ENCODE assay signal across 35 cellular contexts in genomic region chr6:14102330-14102729, GRCh38.
"Had no signal": no experiment of that assay in that cellular context is flagged by ENCODE, and none has a peak within 500 bp of the region (broad histone marks: within the 10 kb centered on the region; RNA-seq: fewer than 3 reads in every experiment).

No MANE protein-coding gene starts in this region.

- H3K9me3 Mint-ChIP-seq: activated naive CD4-positive, alpha-beta T cell treated with anti-CD3 and anti-CD28 coated beads, Interleukin-2, amount 50 U/mL, for 24 hours; central memory CD8-positive, alpha-beta T cell; effector memory CD8-positive, alpha-beta T cell had no signal

- ATAC-seq: activated CD4-positive, alpha-beta T cell treated with anti-CD3 and anti-CD28 coated beads for 36 hours; activated CD8-positive, alpha-beta T cell treated with anti-CD3 and anti-CD28 coated beads, Interleukin-2, amount 10 ng/mL, durations not matched to agents 7 days and 5 days; activated naive CD8-positive, alpha-beta T cell treated with anti-CD3 and anti-CD28 coated beads, Interleukin-2, amount 50 U/mL, for 24 hours; activated T-cell treated with anti-CD3 and anti-CD28 coated beads, Interleukin-2, amount 50 U/mL, for 4 hours; activated T-helper 17 cell treated with anti-CD3 and anti-CD28 coated beads, Interleukin-2, amount 50 U/mL, for 72 hours; effector memory CD8-positive, alpha-beta T cell; foreskin keratinocyte; gastrocnemius medialis; heart left ventricle; T-helper 17 cell had no signal

- H3K27me3 Mint-ChIP-seq: activated CD4-positive, alpha-beta T cell treated with anti-CD3 and anti-CD28 coated beads for 36 hours had no signal

- H3K36me3 Mint-ChIP-seq: activated naive CD4-positive, alpha-beta T cell treated with anti-CD3 and anti-CD28 coated beads, Interleukin-2, amount 50 U/mL, for 24 hours; brain had no signal

- H3K36me3 ChIP-seq: adrenal gland, ascending aorta, breast epithelium, esophagus muscularis mucosa, gastrocnemius medialis, heart left ventricle, WERI-Rb-1 had no signal

- H3K4me3 ChIP-seq: adrenal gland, ascending aorta, breast epithelium, coronary artery, esophagus muscularis mucosa, gastrocnemius medialis, heart left ventricle had no signal

- H3K4me3 Mint-ChIP-seq: activated CD4-positive, alpha-beta memory T cell treated with anti-CD3 and anti-CD28 coated beads for 36 hours; activated CD4-positive, alpha-beta T cell treated with anti-CD3 and anti-CD28 coated beads for 36 hours; activated CD4-positive, alpha-beta T cell treated with anti-CD3 and anti-CD28 coated beads, Interleukin-2, amount 10 ng/mL, durations not matched to agents 24 days and 14 days; activated CD8-positive, alpha-beta T cell treated with anti-CD3 and anti-CD28 coated beads, Interleukin-2, amount 10 ng/mL, durations not matched to agents 7 days and 5 days; activated naive CD4-positive, alpha-beta T cell treated with anti-CD3 and anti-CD28 coated beads, Interleukin-2, amount 50 U/mL, for 24 hours; activated naive CD8-positive, alpha-beta T cell treated with anti-CD3 and anti-CD28 coated beads for 36 hours; activated naive CD8-positive, alpha-beta T cell treated with anti-CD3 and anti-CD28 coated beads, Interleukin-2, amount 50 U/mL, for 24 hours; activated T-cell treated with anti-CD3 and anti-CD28 coated beads, Interleukin-2, amount 50 U/mL, for 4 hours; activated T-helper 17 cell treated with anti-CD3 and anti-CD28 coated beads, Interleukin-2, amount 50 U/mL, for 72 hours; brain; central memory CD8-positive, alpha-beta T cell; effector memory CD8-positive, alpha-beta T cell; T-helper 17 cell; T-helper 2 cell treated with Interferon-gamma antibody and Interleukin-4, amounts not matched to agents 5 μg/mL and 100 μg/mL, for 36 hours had no signal

- H3K27me3 ChIP-seq: adrenal gland, ascending aorta had no signal

- H3K27ac Mint-ChIP-seq: activated CD4-positive, alpha-beta memory T cell treated with anti-CD3 and anti-CD28 coated beads for 36 hours; activated CD4-positive, alpha-beta T cell treated with anti-CD3 and anti-CD28 coated beads for 36 hours; activated CD4-positive, alpha-beta T cell treated with anti-CD3 and anti-CD28 coated beads, Interleukin-2, amount 10 ng/mL, durations not matched to agents 24 days and 14 days; activated CD8-positive, alpha-beta T cell treated with anti-CD3 and anti-CD28 coated beads, Interleukin-2, amount 10 ng/mL, durations not matched to agents 7 days and 5 days; activated naive CD4-positive, alpha-beta T cell treated with anti-CD3 and anti-CD28 coated beads, Interleukin-2, amount 50 U/mL, for 24 hours; activated naive CD8-positive, alpha-beta T cell treated with anti-CD3 and anti-CD28 coated beads for 36 hours; activated naive CD8-positive, alpha-beta T cell treated with anti-CD3 and anti-CD28 coated beads, Interleukin-2, amount 50 U/mL, for 24 hours; activated T-helper 17 cell treated with anti-CD3 and anti-CD28 coated beads, Interleukin-2, amount 50 U/mL, for 72 hours; brain; effector memory CD8-positive, alpha-beta T cell; T-helper 17 cell; T-helper 2 cell treated with Interferon-gamma antibody and Interleukin-4, amounts not matched to agents 5 μg/mL and 100 μg/mL, for 36 hours had no signal

- DNase-seq: activated CD4-positive, alpha-beta memory T cell treated with anti-CD3 and anti-CD28 coated beads for 36 hours; activated CD4-positive, alpha-beta T cell treated with anti-CD3 and anti-CD28 coated beads for 36 hours; activated CD4-positive, alpha-beta T cell treated with anti-CD3 and anti-CD28 coated beads, Interleukin-2, amount 10 ng/mL, durations not matched to agents 24 days and 14 days; activated CD4-positive, CD25-positive, alpha-beta regulatory T cell; activated CD4-positive, CD25-positive, alpha-beta regulatory T cell treated with anti-CD3 and anti-CD28 coated beads, Interleukin-2, amount 50 U/mL, for 72 hours; activated CD8-positive, alpha-beta T cell treated with anti-CD3 and anti-CD28 coated beads, Interleukin-2, amount 10 ng/mL, durations not matched to agents 7 days and 5 days; activated effector memory CD4-positive, alpha-beta T cell treated with Interleukin-2 at 50 U/mL for 16 hours; activated gamma-delta T cell treated with Interleukin-2 at 50 U/mL for 16 hours; activated naive CD4-positive, alpha-beta T cell treated with Interleukin-2 at 50 U/mL for 16 hours; activated naive CD8-positive, alpha-beta T cell treated with anti-CD3 and anti-CD28 coated beads for 36 hours; activated naive CD8-positive, alpha-beta T cell treated with anti-CD3 and anti-CD28 coated beads, Interleukin-2, amount 50 U/mL, for 24 hours; activated T-cell treated with anti-CD3 and anti-CD28 coated beads, Interleukin-2, amount 50 U/mL, for 4 hours; adrenal gland; amygdala; dermis blood vessel endothelial cell; effector CD4-positive, alpha-beta T cell; effector memory CD8-positive, alpha-beta T cell; erythroblast; foreskin keratinocyte; gastrocnemius medialis; glutamatergic neuron; heart left ventricle; T-helper 1 cell; T-helper 17 cell; T1000; WERI-Rb-1 had no signal

- H3K4me1 Mint-ChIP-seq: brain had no signal
